In genomic region chr14:29529418-29529817, GRCh38 we compare ENCODE assay signal across 10 cellular contexts.
DNase-seq lines count a peak whose midpoint lies in the region; ATAC-seq, FAIRE-seq and TF ChIP-seq lines count a peak whose summit lies in the region.
"Had no signal": no experiment of that assay in that cellular context is flagged by ENCODE, and none has a peak within 500 bp of the region (broad histone marks: within the 10 kb centered on the region; RNA-seq: fewer than 3 reads in every experiment).

No MANE protein-coding gene starts in this region.

- H3K9me3 ChIP-seq in astrocyte (ENCODE audit: insufficient read depth, low read depth, low read length), result no peaks in the 10 kb centered on the region
- H3K9me3 ChIP-seq: transverse colon had no signal

- H3K4me1 Mint-ChIP-seq in astrocyte (ENCODE audit: low read depth, unreplicated experiment), result no peaks in the 10 kb centered on the region

- no peak overlapping the region for H3K56ac ChIP-seq in mesendoderm (ENCODE audit: low read length)

- H3K27me3 ChIP-seq in astrocyte (ENCODE audit: insufficient read depth, low read length) (no peaks in the 10 kb centered on the region), mesendoderm (ENCODE audit: insufficient read depth, low read length, poor library complexity) (no peaks in the 10 kb centered on the region)
- H3K27me3 ChIP-seq: transverse colon had no signal

- H3K23ac ChIP-seq in mesendoderm (ENCODE audit: low read length), result no peak overlapping the region

- peak; percentile 19 for DNase-seq in DMS 273 treated with DMSO at 0.1 percent for 48 hours (lab: John Stamatoyannopoulos, UW)
- no peak for DNase-seq in HFF-Myc (ENCODE audit: extremely low read depth, low read depth)
- DNase-seq in astrocyte (ENCODE audit: low read depth), result no peak
- peak; percentile 53 for DNase-seq in mesendoderm
- DNase-seq in left colon, result no peak
- no peak for DNase-seq in GOT3 (lab: John Stamatoyannopoulos, UW)
- DNase-seq in SHP77 treated with DMSO at 0.1 percent for 48 hours (lab: John Stamatoyannopoulos, UW), result no peak
- DNase-seq: activated T-cell treated with anti-CD3 and anti-CD28 coated beads, Interleukin-2, amount 50 U/mL, for 48 hours; stimulated activated CD4-positive, alpha-beta T cell treated with anti-CD3 and anti-CD28 coated beads, Interleukin-2, amount 100 ng/mL, for 24 hours; transverse colon had no signal

- H3K9ac ChIP-seq in astrocyte (ENCODE audit: low read length) (no peak overlapping the region), mesendoderm (ENCODE audit: low read length) (no peak overlapping the region)

- H2BK120ac ChIP-seq in mesendoderm (ENCODE audit: low read depth, low read length), result no peak overlapping the region

- H3K27me3 Mint-ChIP-seq in astrocyte (ENCODE audit: low read depth, unreplicated experiment), result peaks cover 3% of the 10 kb centered on the region

- H3K9me3 Mint-ChIP-seq in astrocyte (ENCODE audit: unreplicated experiment), result peaks cover 3% of the 10 kb centered on the region

- H3K4me2 ChIP-seq in astrocyte (ENCODE audit: low read length), result no peak overlapping the region
- no peak overlapping the region for H3K4me2 ChIP-seq in mesendoderm (ENCODE audit: low read length)

- no CpG with 5 or more reads among the region's 7 CpGs for WGBS in mesendoderm (ENCODE audit: extremely low coverage, insufficient coverage, low lambda C conversion rate)

- no peak overlapping the region for H2BK5ac ChIP-seq in mesendoderm (ENCODE audit: low read length)

- TF ChIP-seq CTCF in HFF-Myc (IDR thresholded peaks at IDR 0.05; ENCODE audit: low read depth, low read length, missing control alignments), result peak; percentile 51
- TF ChIP-seq CTCF in astrocyte (IDR thresholded peaks at IDR 0.05; ENCODE audit: insufficient read depth, low read depth, low read length), result peak; percentile 17

- FAIRE-seq in astrocyte (lab: Jason Lieb, UNC), result no peak

- H3K27ac Mint-ChIP-seq in astrocyte (ENCODE audit: unreplicated experiment), result no peak overlapping the region

- no peak overlapping the region for H3K4ac ChIP-seq in mesendoderm (ENCODE audit: low read depth, low read length)

- H3K36me3 ChIP-seq in astrocyte (ENCODE audit: insufficient read depth, low read length) (no peaks in the 10 kb centered on the region), mesendoderm (ENCODE audit: control insufficient read depth, insufficient read depth, low read length) (no peaks in the 10 kb centered on the region)
- H3K36me3 ChIP-seq: transverse colon had no signal

- no peak overlapping the region for H4K8ac ChIP-seq in mesendoderm (ENCODE audit: low read depth, low read length)

- H2AK5ac ChIP-seq in mesendoderm (ENCODE audit: low read length), result no peak overlapping the region

- H4K5ac ChIP-seq in mesendoderm (ENCODE audit: low read length), result no peak overlapping the region

- H3K27ac ChIP-seq in astrocyte (ENCODE audit: low read depth, low read length), result no peak overlapping the region
- no peak overlapping the region for H3K27ac ChIP-seq in mesendoderm (ENCODE audit: low read depth, low read length)
- H3K27ac ChIP-seq: transverse colon had no signal

- no peaks in the 10 kb centered on the region for H3K36me3 Mint-ChIP-seq in astrocyte (ENCODE audit: low read depth, unreplicated experiment)

- no peak overlapping the region for H2AFZ ChIP-seq in astrocyte (ENCODE audit: low read depth, low read length)

- H3K4me1 ChIP-seq in astrocyte (ENCODE audit: insufficient read depth, low read length) (no peaks in the 10 kb centered on the region), mesendoderm (ENCODE audit: control insufficient read depth, low read depth, low read length) (no peaks in the 10 kb centered on the region)
- H3K4me1 ChIP-seq: transverse colon had no signal

- no peaks in the 10 kb centered on the region for H4K20me1 ChIP-seq in astrocyte (ENCODE audit: insufficient read depth, low read length)

- intact Hi-C loops in left colon (cut with DNase I, micrococcal nuclease), result no loop called here

- H3K18ac ChIP-seq in mesendoderm (ENCODE audit: low read length), result no peak overlapping the region

- no peak for ATAC-seq in left colon

- no peaks in the 10 kb centered on the region for H3K79me1 ChIP-seq in mesendoderm (ENCODE audit: low read length)

- H3K4me3 ChIP-seq in HFF-Myc (replicated peaks; ENCODE audit: low read depth, low read length), result no peak overlapping the region
- H3K4me3 ChIP-seq in astrocyte (ENCODE audit: insufficient read depth, low read depth, low read length), result no peak overlapping the region
- no peak overlapping the region for H3K4me3 ChIP-seq in mesendoderm (ENCODE audit: low read length)
- H3K4me3 ChIP-seq: transverse colon had no signal

- no peaks in the 10 kb centered on the region for H3K79me2 ChIP-seq in astrocyte (ENCODE audit: insufficient read depth, low read length)
- no peaks in the 10 kb centered on the region for H3K79me2 ChIP-seq in mesendoderm (ENCODE audit: control insufficient read depth, insufficient read depth, low read length)

- no peak overlapping the region for H3K4me3 Mint-ChIP-seq in astrocyte (ENCODE audit: unreplicated experiment)

- H2BK15ac ChIP-seq in mesendoderm (replicated peaks; ENCODE audit: low read depth), result no peak overlapping the region

Comparison
In these comparisons a context has a peak if more than half of its experiments do, and no peak if none do; other contexts are left out.
1. DNase-seq: peak in DMS 273 treated with DMSO at 0.1 percent for 48 hours (single experiment) and mesendoderm (single experiment); none in HFF-Myc (single experiment), astrocyte (single experiment), left colon (0 of 2), GOT3 (single experiment) and SHP77 treated with DMSO at 0.1 percent for 48 hours (single experiment).